In the genomic region with DNA sequence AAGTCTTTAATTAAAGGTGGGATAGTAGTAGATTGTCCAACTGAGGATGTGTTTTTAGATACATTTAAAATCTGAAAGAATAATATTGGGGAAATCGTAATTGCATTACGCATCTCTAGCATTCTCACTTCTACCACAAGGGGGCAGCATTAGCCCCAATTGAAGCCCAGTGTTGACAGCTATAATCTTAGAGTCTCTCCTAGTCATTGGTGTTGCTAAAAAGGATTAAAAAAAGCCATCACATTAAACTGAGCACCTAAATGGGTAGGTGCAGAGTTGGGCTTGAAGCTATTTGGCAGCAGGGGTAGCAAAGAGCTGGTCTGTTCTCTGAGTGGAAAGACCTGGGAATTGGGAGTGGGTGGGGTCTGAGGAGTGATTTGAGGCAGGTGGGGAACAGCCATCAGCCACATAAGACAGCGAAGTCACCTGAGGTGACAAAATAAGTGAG, we compare ENCODE assay signal across 8 cellular contexts.
A peak's percentile ranks its signal among the peaks of the same experiment; 100 is the strongest.
DNase-seq lines count a peak whose midpoint lies in the region; ATAC-seq, FAIRE-seq and TF ChIP-seq lines count a peak whose summit lies in the region.

No MANE protein-coding gene starts in this region.

- TF ChIP-seq CTCF in SU-DHL-6 (IDR thresholded peaks at IDR 0.05; ENCODE audit: insufficient read depth, low read length, poor library complexity, severe bottlenecking) (peak; percentile 90), MCF 10A (IDR thresholded peaks at IDR 0.05; ENCODE audit: unreplicated experiment) (peak; percentile 75), keratinocyte (optimal IDR thresholded peaks at IDR 0.05 in 1 of 3, IDR thresholded peaks at IDR 0.05 in 1 of 3, conservative IDR thresholded peaks at IDR 0.05 in 1 of 3; ENCODE audit: extremely low read depth in 1 of 3, insufficient read depth in 2 of 3, low read length in 3 of 3) (peak; percentile 60 to 77 (median 75))

- H3K27me3 ChIP-seq in SU-DHL-6 (ENCODE audit: low read length) (no peaks in the 10 kb centered on the region), keratinocyte (ENCODE audit: control insufficient read depth, extremely low read depth, insufficient read depth, low read length) (no peaks in the 10 kb centered on the region)

- H4K20me1 ChIP-seq in SU-DHL-6 (ENCODE audit: low read depth, low read length): no peaks in the 10 kb centered on the region
- H4K20me1 ChIP-seq in keratinocyte (ENCODE audit: control insufficient read depth, extremely low read depth, insufficient read depth, low read length): no peaks in the 10 kb centered on the region

- no peaks in the 10 kb centered on the region for H3K9me2 ChIP-seq in SU-DHL-6 (replicated peaks; ENCODE audit: insufficient read depth, low read length)

- dilution Hi-C loops in keratinocyte (cut with MboI; ENCODE audit: extremely low pct_ligation_motif_present, low sequenced_read_pairs): loop anchor here (25.0 kb wide), 1 partner anchor 622 kb away; the partner anchor contains the start of gene PCSK5

- DNase-seq in DMS79 treated with DMSO at 0.1 percent for 48 hours (lab: John Stamatoyannopoulos, UW) (peak; percentile 0), DMS79 (lab: John Stamatoyannopoulos, UW) (no peak), KG1 (lab: John Stamatoyannopoulos, UW) (peak; percentile 46), MCF 10A (ENCODE audit: unreplicated experiment) (peak; percentile 66), keratinocyte (ENCODE audit: low read depth, low spot score) (no peak)
- peak; percentile 18 for DNase-seq in stimulated activated CD4-positive, alpha-beta T cell treated with anti-CD3 and anti-CD28 coated beads, Interleukin-4, amount 100 ng/mL, for 1 hour

- H3K4me1 Mint-ChIP-seq in MCF 10A (ENCODE audit: insufficient read depth, unreplicated experiment): no peaks in the 10 kb centered on the region

- peak; percentile 81 for ATAC-seq in GM21576 (IDR thresholded peaks at IDR 0.05; ENCODE audit: unreplicated experiment)

- BruUV-seq in MCF 10A (replicated peaks; lab: Mats Ljungman, UMichigan): no TSS peak

- intact Hi-C loops in MCF 10A (cut with micrococcal nuclease): loop anchor here (2.0 to 10.0 kb wide), 2 partner anchors 599 to 1037 kb away; no protein-coding TSS in a partner anchor

- H3K9me1 ChIP-seq in keratinocyte (ENCODE audit: control insufficient read depth, extremely low read depth, insufficient read depth, low read length): no peaks in the 10 kb centered on the region

- no peak overlapping the region for H3K4me3 Mint-ChIP-seq in MCF 10A (ENCODE audit: unreplicated experiment)

- no peak overlapping the region for H3K4me3 ChIP-seq in SU-DHL-6 (ENCODE audit: insufficient read depth, low read length, poor library complexity, severe bottlenecking)
- H3K4me3 ChIP-seq in keratinocyte (ENCODE audit: control insufficient read depth in 2 of 3, extremely low read depth in 1 of 3, insufficient read depth in 2 of 3, low read depth in 1 of 3, low read length in 3 of 3): no peak overlapping the region

- CTCF ChIA-PET in MCF 10A (lab: Yijun Ruan, JAX): interaction anchor here (0.5 to 2.6 kb wide), 33 partner anchors 10 to 1042 kb away, joined by 3 to 29 read pairs (median 4); no protein-coding TSS in a partner anchor

- no peaks in the 10 kb centered on the region for H3K36me3 Mint-ChIP-seq in MCF 10A (ENCODE audit: insufficient read depth, unreplicated experiment)

- POLR2A ChIA-PET in MCF 10A (lab: Yijun Ruan, JAX): no interaction called here

- no peak overlapping the region for H2AFZ ChIP-seq in SU-DHL-6 (ENCODE audit: low read depth, low read length, severe bottlenecking)
- no peak overlapping the region for H2AFZ ChIP-seq in keratinocyte (ENCODE audit: control insufficient read depth, low read length)

- H3K79me2 ChIP-seq in SU-DHL-6 (ENCODE audit: insufficient read depth, low read length) (no peaks in the 10 kb centered on the region), keratinocyte (ENCODE audit: control insufficient read depth, insufficient read depth, low read length) (no peaks in the 10 kb centered on the region)

- FAIRE-seq in keratinocyte (lab: Jason Lieb, UNC): no peak

- H3K4me2 ChIP-seq in SU-DHL-6 (ENCODE audit: low read depth, low read length, poor library complexity, severe bottlenecking) (no peak overlapping the region), keratinocyte (ENCODE audit: control insufficient read depth, extremely low read depth, insufficient read depth, low read depth, low read length) (no peak overlapping the region)

- H3K27ac ChIP-seq in SU-DHL-6 (ENCODE audit: low read depth, low read length) (no peak overlapping the region), keratinocyte (ENCODE audit: control insufficient read depth, insufficient read depth, low read length) (no peak overlapping the region)

- H3K9me3 Mint-ChIP-seq in MCF 10A (ENCODE audit: unreplicated experiment): no peaks in the 10 kb centered on the region

- no peaks in the 10 kb centered on the region for H3K36me3 ChIP-seq in SU-DHL-6 (ENCODE audit: low read length)
- H3K36me3 ChIP-seq in keratinocyte (ENCODE audit: control insufficient read depth in 2 of 2, extremely low read depth in 1 of 2, insufficient read depth in 2 of 2, low read length in 2 of 2): no peaks in the 10 kb centered on the region

- no peaks in the 10 kb centered on the region for H3K27me3 Mint-ChIP-seq in MCF 10A (ENCODE audit: insufficient read depth, unreplicated experiment)

- H3K9me3 ChIP-seq in SU-DHL-6 (ENCODE audit: insufficient read depth, low read length) (no peaks in the 10 kb centered on the region), keratinocyte (ENCODE audit: control insufficient read depth, low read depth, low read length) (no peaks in the 10 kb centered on the region)

- H3K9ac ChIP-seq in SU-DHL-6 (ENCODE audit: low read length) (no peak overlapping the region), keratinocyte (ENCODE audit: control insufficient read depth, extremely low read depth, insufficient read depth, low read length) (no peak overlapping the region)

- no peaks in the 10 kb centered on the region for H3K4me1 ChIP-seq in keratinocyte (ENCODE audit: control insufficient read depth, extremely low read depth, insufficient read depth, low read length)

- no peaks in the 10 kb centered on the region for H3F3A ChIP-seq in SU-DHL-6 (ENCODE audit: insufficient read depth)

- no peak overlapping the region for H3K27ac Mint-ChIP-seq in MCF 10A (ENCODE audit: low read depth, unreplicated experiment)

Comparison
In these comparisons a context has a peak if more than half of its experiments do, and no peak if none do; other contexts are left out.
1. DNase-seq: peak in DMS79 treated with DMSO at 0.1 percent for 48 hours (single experiment), KG1 (single experiment), MCF 10A (single experiment) and stimulated activated CD4-positive, alpha-beta T cell treated with anti-CD3 and anti-CD28 coated beads, Interleukin-4, amount 100 ng/mL, for 1 hour (single experiment); none in DMS79 (single experiment) and keratinocyte (single experiment).
2. Peak in every context shown above with its lines, with median percentiles within 50 percentile points of each other: CTCF ChIP-seq.